ENCODE assay signal across 9 cellular contexts in genomic region chr12:53476769-53477209, GRCh38. TPM values are rescaled to one million over a fixed set of nuclear protein-coding genes. Genes with fewer than 3 reads are reported as not detected.
DNase-seq lines count a peak whose midpoint lies in the region; ATAC-seq and TF ChIP-seq lines count a peak whose summit lies in the region.
"Had no signal": no experiment of that assay in that cellular context is flagged by ENCODE, and none has a peak within 500 bp of the region (broad histone marks: within the 10 kb centered on the region; RNA-seq: fewer than 3 reads in every experiment).

No MANE protein-coding gene starts in this region.

- intact Hi-C loops in psoas muscle (cut with DNase I) (no loop called here), left lung (cut with DNase I) (no loop called here)

- H3K4me1 ChIP-seq in psoas muscle (peaks cover 54% of the 10 kb centered on the region), left lung (peaks cover 13 to 52% of the 10 kb centered on the region in 2 donors)

- no peaks in the 10 kb centered on the region for H3K9me3 ChIP-seq in psoas muscle
- H3K9me3 ChIP-seq in left lung, result no peaks in the 10 kb centered on the region
- H3K9me3 ChIP-seq: body of pancreas had no signal

- WGBS in psoas muscle, 3 donors, result 53 to 59% (median 58%) methylated on average over 2 of the region's 2 CpGs

- peaks cover 28 to 100% of the 10 kb centered on the region in 2 donors for H3K36me3 ChIP-seq in psoas muscle (ENCODE audit: insufficient read depth in 1 of 2, low read depth in 1 of 2)
- peaks cover 0 to 100% of the 10 kb centered on the region in 2 donors for H3K36me3 ChIP-seq in left lung

- H3K4me3 ChIP-seq in psoas muscle, result no peak overlapping the region
- H3K4me3 ChIP-seq in left lung, result no peak overlapping the region
- H3K4me3 ChIP-seq: body of pancreas had no signal

- no peaks in the 10 kb centered on the region for H3K27me3 ChIP-seq in psoas muscle (ENCODE audit: insufficient read depth in 3 of 3, low read length in 2 of 3)
- no peaks in the 10 kb centered on the region for H3K27me3 ChIP-seq in left lung
- H3K27me3 ChIP-seq: body of pancreas had no signal

- no peak overlapping the region for H3K27ac ChIP-seq in psoas muscle
- no peak overlapping the region for H3K27ac ChIP-seq in left lung
- H3K27ac ChIP-seq: body of pancreas had no signal

- ATAC-seq in psoas muscle (peak in 3 of 4 donors; percentile 22 to 58 (median 38)), left lung (no peak)
- ATAC-seq: body of pancreas had no signal

- TF ChIP-seq CTCF in psoas muscle (IDR thresholded peaks at IDR 0.05), result peak; percentile 22
- peak in 1 of 2 donors; percentile 11 for TF ChIP-seq CTCF in left lung (IDR thresholded peaks at IDR 0.05)

- DNase-seq in NCI-H510A treated with DMSO at 0.1 percent for 48 hours (lab: John Stamatoyannopoulos, UW) (peak; percentile 32), NCI-H510A (lab: John Stamatoyannopoulos, UW) (no peak), NCI-H524 (lab: John Stamatoyannopoulos, UW) (peak; percentile 33 to 65), dermis blood vessel endothelial cell (peak; percentile 48), psoas muscle (no peak), left lung (no peak), middle frontal gyrus (ENCODE audit: extremely low spot score, low spot score) (no peak), NCI-H1092 treated with DMSO at 0.1 percent for 48 hours (lab: John Stamatoyannopoulos, UW) (no peak)
- DNase-seq: body of pancreas had no signal

RNA-seq across cellular contexts. Expression of gene MAP3K12, which starts 22.5 kb away (rescaled TPM):
- 13.6 and 19.1 TPM in 2 replicates for total RNA-seq in dermis blood vessel endothelial cell
- total RNA-seq in psoas muscle, result 1 to 10 TPM; 1.9 to 2.9 (median 2.3) TPM
- polyA plus RNA-seq in psoas muscle, result 1 to 10 TPM; 2.3 to 3.1 (median 3.0) TPM
- total RNA-seq in left lung, result 10 to 100 TPM; 19.9 to 24.2 TPM

RNA-seq across cellular contexts. Expression of gene TARBP2, which starts 24.3 kb away (rescaled TPM):
- 38.8 and 48.3 TPM in 2 replicates for total RNA-seq in dermis blood vessel endothelial cell
- total RNA-seq in psoas muscle, result 10 to 100 TPM in 2 of 4 donors, 1 to 10 TPM in 2; 7.6 to 10.8 (median 10.4) TPM
- 10 to 100 TPM; 10.2 to 23.3 (median 21.2) TPM for polyA plus RNA-seq in psoas muscle
- total RNA-seq in left lung, result 10 to 100 TPM; 35.6 to 39.9 TPM

RNA-seq across cellular contexts. Expression of gene PCBP2, which starts 24.9 kb away (rescaled TPM):
- total RNA-seq in dermis blood vessel endothelial cell (417 and 525 TPM in 2 replicates), psoas muscle (100 to 1,000 TPM; 354 to 507 (median 439) TPM), left lung (100 to 1,000 TPM; 634 to 679 TPM)
- 100 to 1,000 TPM; 254 to 469 (median 365) TPM for polyA plus RNA-seq in psoas muscle

RNA-seq across cellular contexts. Expression of gene NPFF, which starts 30.5 kb away (rescaled TPM):
- not detected in 2 replicates for total RNA-seq in dermis blood vessel endothelial cell
- not detected for total RNA-seq in psoas muscle
- not detected for polyA plus RNA-seq in psoas muscle
- total RNA-seq in left lung, result not detected
- total RNA-seq: body of pancreas had no signal

RNA-seq across cellular contexts. Expression of gene PRR13, which starts 35.3 kb away (rescaled TPM):
- 12.6 and 18.0 TPM in 2 replicates for total RNA-seq in dermis blood vessel endothelial cell
- 10 to 100 TPM; 45.2 to 85.0 (median 62.6) TPM for total RNA-seq in psoas muscle
- 100 to 1,000 TPM in 1 of 3 donors, 10 to 100 TPM in 2; 65.6 to 136 (median 82.0) TPM for polyA plus RNA-seq in psoas muscle
- total RNA-seq in left lung, result 100 to 1,000 TPM; 146 to 155 TPM

Comparison
In these comparisons a context has a peak if more than half of its experiments do, and no peak if none do; other contexts are left out.
1. DNase-seq: peak in NCI-H510A treated with DMSO at 0.1 percent for 48 hours (single experiment), NCI-H524 (2 of 2) and dermis blood vessel endothelial cell (single experiment); none in NCI-H510A (single experiment), psoas muscle (0 of 2), left lung (0 of 2), middle frontal gyrus (single experiment) and NCI-H1092 treated with DMSO at 0.1 percent for 48 hours (single experiment).